10 cellular contexts compared by ENCODE assay signal in the genomic region with DNA sequence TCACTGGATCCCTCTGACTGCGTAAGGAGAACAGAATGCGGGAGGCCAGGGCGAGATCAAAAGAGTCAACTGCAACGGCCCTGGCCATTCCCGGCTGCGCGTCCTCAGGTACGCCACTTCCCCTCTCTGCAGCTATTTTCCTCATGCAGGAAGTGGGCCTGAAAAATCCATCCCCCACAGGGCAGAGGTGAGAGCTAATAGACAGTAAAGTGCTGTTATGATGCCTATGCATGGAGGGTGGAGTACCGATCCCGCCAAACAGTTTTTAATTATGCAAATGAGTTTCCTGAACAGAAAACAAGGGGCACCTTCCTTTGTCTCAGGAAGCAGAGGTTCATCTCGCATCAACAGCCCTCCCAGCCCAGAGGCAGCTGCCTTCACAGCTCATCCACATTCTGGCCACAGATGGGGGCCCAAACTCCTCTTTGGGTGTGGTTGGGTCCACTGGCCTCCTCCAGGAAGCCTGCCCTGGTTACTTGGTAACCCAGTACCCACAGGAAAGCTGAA. TPM values are rescaled to one million over a fixed set of nuclear protein-coding genes. Genes with fewer than 3 reads are reported as not detected.
DNase-seq lines count a peak whose midpoint lies in the region; ATAC-seq and TF ChIP-seq lines count a peak whose summit lies in the region.
"Had no signal": no experiment of that assay in that cellular context is flagged by ENCODE, and none has a peak within 500 bp of the region (broad histone marks: within the 10 kb centered on the region; RNA-seq: fewer than 3 reads in every experiment).

No MANE protein-coding gene starts in this region.

- intact Hi-C loops in CD4-positive, alpha-beta T cell (cut with DNase I, micrococcal nuclease) = loop anchor here in 1 of 2 experiments (2.0 kb wide), 1 partner anchor 58 kb away; no protein-coding TSS in a partner anchor
- intact Hi-C loops in esophagus muscularis mucosa (cut with DNase I) (no loop called here), upper lobe of right lung (cut with DNase I) (no loop called here)

- no peak for TF ChIP-seq CTCF in CD4-positive, alpha-beta T cell (IDR thresholded peaks at IDR 0.05)
- no peak for TF ChIP-seq CTCF in Peyer's patch (IDR thresholded peaks at IDR 0.05)
- TF ChIP-seq CTCF in endodermal cell (conservative IDR thresholded peaks at IDR 0.05) = no peak
- TF ChIP-seq CTCF in esophagus muscularis mucosa (IDR thresholded peaks at IDR 0.05) = no peak
- TF ChIP-seq CTCF in upper lobe of right lung (IDR thresholded peaks at IDR 0.05) = no peak

- 55 to 57% methylated on average over 7 to 11 of the region's 11 CpGs for WGBS in endodermal cell (ENCODE audit: insufficient coverage in 1 of 2, insufficient read length in 1 of 2), 2 experiments
- WGBS in esophagus muscularis mucosa = 72% methylated on average over 8 of the region's 11 CpGs

- no peak overlapping the region for H3K9ac ChIP-seq in endodermal cell (ENCODE audit: extremely low read depth, low read length, poor library complexity, severe bottlenecking)

- peaks cover 15% of the 10 kb centered on the region for H3K36me3 Mint-ChIP-seq in CD4-positive, alpha-beta T cell (ENCODE audit: low read depth)
- H3K36me3 Mint-ChIP-seq in endodermal cell (ENCODE audit: low read depth) = peaks cover 54% of the 10 kb centered on the region

- no peak for TF ChIP-seq EP300 in esophagus muscularis mucosa (IDR thresholded peaks at IDR 0.05)

- no peaks in the 10 kb centered on the region for H3K36me3 ChIP-seq in Peyer's patch
- peaks cover 32% of the 10 kb centered on the region for H3K36me3 ChIP-seq in endodermal cell (ENCODE audit: control insufficient read depth, insufficient read depth, low read length)
- no peaks in the 10 kb centered on the region for H3K36me3 ChIP-seq in esophagus muscularis mucosa
- no peaks in the 10 kb centered on the region for H3K36me3 ChIP-seq in upper lobe of right lung
- H3K36me3 ChIP-seq: stomach had no signal

- no peaks in the 10 kb centered on the region for H3K9me3 Mint-ChIP-seq in CD4-positive, alpha-beta T cell
- H3K9me3 Mint-ChIP-seq in endodermal cell = no peaks in the 10 kb centered on the region

- H3K27me3 ChIP-seq in CD4-positive, alpha-beta T cell (ENCODE audit: control insufficient read depth, insufficient read depth, low read length) = no peaks in the 10 kb centered on the region
- H3K27me3 ChIP-seq in Peyer's patch = no peaks in the 10 kb centered on the region
- H3K27me3 ChIP-seq in endodermal cell (ENCODE audit: control insufficient read depth, insufficient read depth, low read length, poor library complexity, severe bottlenecking) = no peaks in the 10 kb centered on the region
- H3K27me3 ChIP-seq in esophagus muscularis mucosa = peaks cover 0 to 5% (median 0%) of the 10 kb centered on the region in 4 donors
- no peaks in the 10 kb centered on the region for H3K27me3 ChIP-seq in upper lobe of right lung
- H3K27me3 ChIP-seq: stomach had no signal

- ATAC-seq in CD4-positive, alpha-beta T cell (ENCODE audit: poor library complexity) = peak; percentile 73
- ATAC-seq in upper lobe of right lung = no peak

- POLR2A ChIA-PET in CD4-positive, alpha-beta T cell (lab: Charles Lee) = interaction anchor here (1.1 to 3.3 kb wide), 4 partner anchors 9 to 100 kb away, joined by 3 to 18 read pairs (median 5); a partner anchor contains a TSS

- H3K4me3 ChIP-seq in Peyer's patch = peak overlapping the region in 1 of 4 donors; percentile 25
- H3K4me3 ChIP-seq in endodermal cell (ENCODE audit: low read length) = no peak overlapping the region
- H3K4me3 ChIP-seq in esophagus muscularis mucosa = no peak overlapping the region
- no peak overlapping the region for H3K4me3 ChIP-seq in upper lobe of right lung

- H3K4me1 Mint-ChIP-seq in CD4-positive, alpha-beta T cell (ENCODE audit: low read depth) = peaks cover 72% of the 10 kb centered on the region
- H3K4me1 Mint-ChIP-seq in endodermal cell = peaks cover 23% of the 10 kb centered on the region

- H3K4me1 ChIP-seq in Peyer's patch = peaks cover 0 to 51% (median 37%) of the 10 kb centered on the region in 4 donors
- H3K4me1 ChIP-seq in endodermal cell (ENCODE audit: control insufficient read depth, insufficient read depth, low read length) = peaks cover 15% of the 10 kb centered on the region
- peaks cover 0 to 45% (median 13%) of the 10 kb centered on the region in 4 donors for H3K4me1 ChIP-seq in esophagus muscularis mucosa
- H3K4me1 ChIP-seq in upper lobe of right lung = peaks cover 55% of the 10 kb centered on the region

- H3K27ac Mint-ChIP-seq in CD4-positive, alpha-beta T cell = no peak overlapping the region
- no peak overlapping the region for H3K27ac Mint-ChIP-seq in endodermal cell

- no peaks in the 10 kb centered on the region for H3K9me3 ChIP-seq in CD4-positive, alpha-beta T cell (ENCODE audit: control insufficient read depth, low read length)
- H3K9me3 ChIP-seq in Peyer's patch = no peaks in the 10 kb centered on the region
- H3K9me3 ChIP-seq in endodermal cell (ENCODE audit: control insufficient read depth, low read length) = no peaks in the 10 kb centered on the region
- no peaks in the 10 kb centered on the region for H3K9me3 ChIP-seq in esophagus muscularis mucosa
- H3K9me3 ChIP-seq in upper lobe of right lung = no peaks in the 10 kb centered on the region
- H3K9me3 ChIP-seq: stomach had no signal

- H3K27ac ChIP-seq in CD4-positive, alpha-beta T cell (ENCODE audit: low read depth, low read length) = peak overlapping the region; percentile 67
- H3K27ac ChIP-seq in Peyer's patch = peak overlapping the region in 3 of 4 donors; percentile 47 to 92 (median 70)
- peak overlapping the region; percentile 13 for H3K27ac ChIP-seq in endodermal cell (ENCODE audit: low read depth, low read length)
- H3K27ac ChIP-seq in esophagus muscularis mucosa (replicated peaks in 1 of 4) = no peak overlapping the region
- no peak overlapping the region for H3K27ac ChIP-seq in upper lobe of right lung

- peak in 7 of 10 experiments; percentile 24 to 34 (median 29) for DNase-seq in CD4-positive, alpha-beta T cell
- DNase-seq in GM19238 (ENCODE audit: insufficient read length, low spot score) (peak; percentile 49), Peyer's patch (peak in 2 of 3 donors; percentile 85), endodermal cell (no peak), esophagus muscularis mucosa (ENCODE audit: extremely low spot score) (no peak), upper lobe of right lung (no peak), cerebellar nuclear complex (lab: John Stamatoyannopoulos, UW) (no peak), mesenteric fat pad (ENCODE audit: low spot score) (no peak)
- DNase-seq: DMS79 treated with DMSO at 0.1 percent for 48 hours, stomach had no signal

- TF ChIP-seq POLR2A in Peyer's patch (IDR thresholded peaks at IDR 0.05) (no peak), esophagus muscularis mucosa (IDR thresholded peaks at IDR 0.05; ENCODE audit: low read depth) (no peak)

- peak overlapping the region; percentile 97 for H3K4me3 Mint-ChIP-seq in CD4-positive, alpha-beta T cell
- H3K4me3 Mint-ChIP-seq in endodermal cell = no peak overlapping the region

- CTCF ChIA-PET in CD4-positive, alpha-beta T cell (lab: Charles Lee) = no interaction called here

- H3K27me3 Mint-ChIP-seq in CD4-positive, alpha-beta T cell = no peaks in the 10 kb centered on the region
- H3K27me3 Mint-ChIP-seq in endodermal cell (ENCODE audit: insufficient read depth) = no peaks in the 10 kb centered on the region

RNA-seq across cellular contexts. Expression of a gene that starts 9.3 kb away (rescaled TPM):
- 10 to 100 TPM; 73.9 to 74.5 TPM for total RNA-seq in CD4-positive, alpha-beta T cell
- total RNA-seq in Peyer's patch (100 to 1,000 TPM in 1 of 4 donors, 10 to 100 TPM in 2, 1 to 10 TPM in 1; 9.9 to 150 (median 18.4) TPM), endodermal cell (10 to 100 TPM; 65.3 to 70.5 TPM), esophagus muscularis mucosa (10 to 100 TPM; 20.8 to 37.1 (median 24.3) TPM), upper lobe of right lung (66.0 TPM), mesenteric fat pad (44.0 TPM)
- 74.2 TPM for polyA plus RNA-seq in endodermal cell (2013, experiment 1 of 2)
- polyA plus RNA-seq in endodermal cell (2013, experiment 2 of 2) = 71.0 TPM

Comparison
In these comparisons a context has a peak if more than half of its experiments do, and no peak if none do; other contexts are left out.
1. DNase-seq: peak in CD4-positive, alpha-beta T cell (7 of 10), GM19238 (single experiment) and Peyer's patch (2 of 3); none in endodermal cell (single experiment), esophagus muscularis mucosa (single experiment), upper lobe of right lung (single experiment), cerebellar nuclear complex (0 of 2) and mesenteric fat pad (single experiment).
2. H3K27ac ChIP-seq: peak in CD4-positive, alpha-beta T cell (single experiment), Peyer's patch (3 of 4) and endodermal cell (single experiment); none in esophagus muscularis mucosa (0 of 4) and upper lobe of right lung (single experiment).